14 cellular contexts compared by ENCODE assay signal in genomic region chr9:109730228-109730627, GRCh38. TPM values are rescaled to one million over a fixed set of nuclear protein-coding genes. Genes with fewer than 3 reads are reported as not detected.
DNase-seq lines count a peak whose midpoint lies in the region; ATAC-seq, FAIRE-seq and TF ChIP-seq lines count a peak whose summit lies in the region.
"Had no signal": no experiment of that assay in that cellular context is flagged by ENCODE, and none has a peak within 500 bp of the region (broad histone marks: within the 10 kb centered on the region; RNA-seq: fewer than 3 reads in every experiment).

No MANE protein-coding gene starts in this region.

- no peaks in the 10 kb centered on the region for H3K36me3 Mint-ChIP-seq in T-cell

- H3K4me3 Mint-ChIP-seq in T-cell, result no peak overlapping the region
- H3K4me3 Mint-ChIP-seq: H9 had no signal

- TF ChIP-seq EP300 in Ishikawa (IDR thresholded peaks at IDR 0.05; ENCODE audit: borderline replicate concordance), result no peak

- DNase-seq in AG10803 (ENCODE audit: low read depth), result peak; percentile 60
- DNase-seq in NCI-H69 (lab: John Stamatoyannopoulos, UW), result peak; percentile 99
- DNase-seq in epithelial cell of proximal tubule (ENCODE audit: low read depth), result peak; percentile 30
- no peak for DNase-seq in T-cell
- DNase-seq in GM12891 (ENCODE audit: insufficient read length, low spot score), result no peak
- no peak for DNase-seq in SHP77 (lab: John Stamatoyannopoulos, UW)
- no peak for DNase-seq in GM03348 (ENCODE audit: low spot score)
- DNase-seq: activated CD4-positive, alpha-beta T cell treated with anti-CD3 and anti-CD28 coated beads, Interleukin-2, amount 50 U/mL, for 1 hour; H9; NCI-H510A treated with DMSO at 0.1 percent for 48 hours; spleen; T-helper 9 cell had no signal

- no peak overlapping the region for H3K4me3 ChIP-seq in AG10803 (ENCODE audit: low read length)
- no peak overlapping the region for H3K4me3 ChIP-seq in epithelial cell of proximal tubule (ENCODE audit: low read depth, low read length)
- H3K4me3 ChIP-seq: ascending aorta, spleen had no signal

- TF ChIP-seq CTCF in AG10803 (conservative IDR thresholded peaks at IDR 0.05; ENCODE audit: low read length), result no peak
- TF ChIP-seq CTCF in epithelial cell of proximal tubule (conservative IDR thresholded peaks at IDR 0.05; ENCODE audit: low read depth, low read length), result no peak

- H3K27me3 Mint-ChIP-seq in T-cell, result peaks cover 9 to 13% of the 10 kb centered on the region in 2 donors

- FAIRE-seq in GM12891 (lab: Jason Lieb, UNC), result no peak

- no peak overlapping the region for H3K27ac Mint-ChIP-seq in T-cell

- no peaks in the 10 kb centered on the region for H3K4me1 Mint-ChIP-seq in T-cell

- no peak for ATAC-seq in T-cell (replicated peaks in 1 of 4)

- CTCF ChIA-PET in T-cell (lab: Charles Lee), result no interaction called here

- TF ChIP-seq RAD21 in Ishikawa (IDR thresholded peaks at IDR 0.05; ENCODE audit: low read depth), result no peak

- H3K9me3 Mint-ChIP-seq in T-cell, result peaks cover 0 to 5% (median 4%) of the 10 kb centered on the region in 3 donors
- H3K9me3 Mint-ChIP-seq: H9 had no signal

- POLR2A ChIA-PET in T-cell (lab: Charles Lee), result no interaction called here

- TF ChIP-seq POLR2A in GM12891 (IDR thresholded peaks at IDR 0.05; ENCODE audit: low read depth, low read length), result no peak

TF ChIP-seq in Ishikawa, 13 proteins besides CTCF, POLR2A, EP300 and RAD21:
- TF ChIP-seq CEBPB (IDR thresholded peaks at IDR 0.05) (peak; percentile 82), TEAD4 (IDR thresholded peaks at IDR 0.05) (no peak), NFIC (IDR thresholded peaks at IDR 0.05) (peak; percentile 37; the same call in 1 of the 2 replicates)

TF ChIP-seq in GM12891, 5 proteins besides CTCF, POLR2A, EP300 and RAD21:
- TF ChIP-seq POU2F2 (IDR thresholded peaks at IDR 0.05; ENCODE audit: low read depth, low read length) (no peak), POLR2AphosphoS5 (IDR thresholded peaks at IDR 0.05; ENCODE audit: low read depth, low read length) (no peak), SPI1 (IDR thresholded peaks at IDR 0.05; ENCODE audit: low read depth, low read length) (no peak), PAX5 (IDR thresholded peaks at IDR 0.05; ENCODE audit: insufficient read depth, low read length, severe bottlenecking) (no peak), TAF1 (IDR thresholded peaks at IDR 0.05; ENCODE audit: low read depth, low read length) (no peak)

RNA-seq across cellular contexts. Expression of gene PALM2AKAP2, which starts 49.8 kb away (rescaled TPM):
- total RNA-seq in epithelial cell of proximal tubule (2.8 and 3.8 TPM in 2 replicates), T-cell (not detected)
- not detected for polyA plus RNA-seq in GM12891 (2012; ENCODE audit: low read depth, missing spikeins)

Comparison
In these comparisons a context has a peak if more than half of its experiments do, and no peak if none do; other contexts are left out.
1. DNase-seq: peak in AG10803 (single experiment), NCI-H69 (single experiment) and epithelial cell of proximal tubule (single experiment); none in T-cell (0 of 34), GM12891 (single experiment), SHP77 (0 of 2) and GM03348 (single experiment).